23 cellular contexts compared by ENCODE assay signal in the genomic region with DNA sequence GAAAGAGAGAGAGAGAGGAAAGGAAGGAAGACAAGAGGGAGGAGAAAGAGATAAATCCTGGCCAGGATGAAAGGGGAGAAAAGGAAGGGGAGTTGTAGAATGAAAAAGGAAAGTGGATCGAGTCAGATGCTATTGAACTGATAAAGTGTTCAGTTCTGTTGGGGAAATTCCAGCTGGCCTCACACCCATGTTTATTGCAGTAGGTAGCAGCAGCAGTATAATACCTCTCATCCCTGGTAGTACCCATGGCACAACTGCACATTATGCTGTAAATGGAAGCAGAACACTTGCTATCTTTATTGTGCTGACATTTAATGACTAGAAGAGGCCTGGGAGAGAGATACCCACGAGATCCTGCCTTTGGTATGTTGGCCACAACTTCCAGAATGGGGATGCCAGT.
DNase-seq lines count a peak whose midpoint lies in the region; ATAC-seq, FAIRE-seq and TF ChIP-seq lines count a peak whose summit lies in the region.
"Had no signal": no experiment of that assay in that cellular context is flagged by ENCODE, and none has a peak within 500 bp of the region (broad histone marks: within the 10 kb centered on the region; RNA-seq: fewer than 3 reads in every experiment).

No MANE protein-coding gene starts in this region.

- DNase-seq in HFFc6: no peak
- DNase-seq in RPMI7951 (ENCODE audit: low read depth): peak; percentile 19
- no peak for DNase-seq in left lobe of liver (ENCODE audit: low spot score)
- peak; percentile 87 for DNase-seq in small intestine
- DNase-seq in cortex of kidney (lab: John Stamatoyannopoulos, UW): no peak
- DNase-seq in HPDE6-E6E7 (ENCODE audit: extremely low spot score): no peak
- no peak for DNase-seq in activated effector memory CD4-positive, alpha-beta T cell treated with anti-CD3 and anti-CD28 coated beads, Interleukin-2, amount 50 U/mL, for 16 hours
- DNase-seq: CD4-positive, alpha-beta memory T cell; DMS53; EL; NCI-H1092 treated with DMSO at 0.1 percent for 48 hours; NCI-H2081; NCI-H2171 treated with DMSO at 0.1 percent for 48 hours; OCI-M1; SIG-M5 had no signal

- peaks cover 6% of the 10 kb centered on the region; the same call in 1 of the 2 replicates for H3K4me1 Mint-ChIP-seq in HFFc6 (ENCODE audit: low read depth)
- H3K4me1 Mint-ChIP-seq: CD4-positive, alpha-beta memory T cell had no signal

- H3K4me3 ChIP-seq in small intestine (ENCODE audit: low read depth in 1 of 2, low read length in 2 of 2): no peak overlapping the region
- H3K4me3 ChIP-seq: BLaER1, GM12878 had no signal

- peak; percentile 73 for ATAC-seq in left lobe of liver
- ATAC-seq: GM12878, SK-N-SH treated with all-trans-retinoic acid at 6 μM for 48 hours had no signal

- H3K36me3 ChIP-seq in small intestine (ENCODE audit: control insufficient read depth in 2 of 2, insufficient read depth in 2 of 2, low read length in 2 of 2): no peaks in the 10 kb centered on the region
- H3K36me3 ChIP-seq: BLaER1 had no signal

- H3K4me1 ChIP-seq in small intestine (ENCODE audit: control insufficient read depth in 2 of 2, insufficient read depth in 1 of 2, low read depth in 1 of 2, low read length in 1 of 2): peaks cover 3 to 4% of the 10 kb centered on the region in 2 donors

- no peaks in the 10 kb centered on the region for H3K27me3 ChIP-seq in small intestine (ENCODE audit: control insufficient read depth in 2 of 2, insufficient read depth in 2 of 2, low read length in 2 of 2)
- H3K27me3 ChIP-seq: BLaER1 had no signal

- no peaks in the 10 kb centered on the region for H3K9me3 Mint-ChIP-seq in HFFc6
- H3K9me3 Mint-ChIP-seq: CD4-positive, alpha-beta memory T cell had no signal

- WGBS in small intestine, 3 donors: 12 to 55% (median 37%) methylated on average over 2 of the region's 2 CpGs

- H3K9me3 ChIP-seq in small intestine (ENCODE audit: control insufficient read depth, low read depth): no peaks in the 10 kb centered on the region
- H3K9me3 ChIP-seq: BLaER1 had no signal

- peak overlapping the region; percentile 3; the same call in 1 of the 2 replicates for H3K4me3 Mint-ChIP-seq in HFFc6
- H3K4me3 Mint-ChIP-seq: CD4-positive, alpha-beta memory T cell; IgD-negative memory B cell had no signal

- FAIRE-seq in small intestine (lab: Jason Lieb, UNC): no peak
- FAIRE-seq: GM12878, H54, HTR-8/SVneo had no signal

- TF ChIP-seq CTCF in HFFc6 (IDR thresholded peaks at IDR 0.05): no peak

- no peak overlapping the region for H3K27ac Mint-ChIP-seq in HFFc6
- H3K27ac Mint-ChIP-seq: IgD-negative memory B cell had no signal

- H3K27ac ChIP-seq in small intestine (ENCODE audit: low read depth in 1 of 2, low read length in 1 of 2): peak overlapping the region in 1 of 2 donors; percentile 34
- H3K27ac ChIP-seq: BLaER1, HL-60, RWPE1 had no signal

- peaks cover 9% of the 10 kb centered on the region for H3K27me3 Mint-ChIP-seq in HFFc6 (ENCODE audit: insufficient read depth)

- H3K36me3 Mint-ChIP-seq in HFFc6 (ENCODE audit: low read depth): no peaks in the 10 kb centered on the region
- H3K36me3 Mint-ChIP-seq: CD4-positive, alpha-beta memory T cell; IgD-negative memory B cell had no signal

Comparison
In these comparisons a context has a peak if more than half of its experiments do, and no peak if none do; other contexts are left out.
1. DNase-seq: peak in RPMI7951 (single experiment) and small intestine (single experiment); none in HFFc6 (single experiment), left lobe of liver (single experiment), cortex of kidney (single experiment), HPDE6-E6E7 (single experiment) and activated effector memory CD4-positive, alpha-beta T cell treated with anti-CD3 and anti-CD28 coated beads, Interleukin-2, amount 50 U/mL, for 16 hours (single experiment).